Comparison of ENCODE assay signal across 8 cellular contexts in the genomic region with DNA sequence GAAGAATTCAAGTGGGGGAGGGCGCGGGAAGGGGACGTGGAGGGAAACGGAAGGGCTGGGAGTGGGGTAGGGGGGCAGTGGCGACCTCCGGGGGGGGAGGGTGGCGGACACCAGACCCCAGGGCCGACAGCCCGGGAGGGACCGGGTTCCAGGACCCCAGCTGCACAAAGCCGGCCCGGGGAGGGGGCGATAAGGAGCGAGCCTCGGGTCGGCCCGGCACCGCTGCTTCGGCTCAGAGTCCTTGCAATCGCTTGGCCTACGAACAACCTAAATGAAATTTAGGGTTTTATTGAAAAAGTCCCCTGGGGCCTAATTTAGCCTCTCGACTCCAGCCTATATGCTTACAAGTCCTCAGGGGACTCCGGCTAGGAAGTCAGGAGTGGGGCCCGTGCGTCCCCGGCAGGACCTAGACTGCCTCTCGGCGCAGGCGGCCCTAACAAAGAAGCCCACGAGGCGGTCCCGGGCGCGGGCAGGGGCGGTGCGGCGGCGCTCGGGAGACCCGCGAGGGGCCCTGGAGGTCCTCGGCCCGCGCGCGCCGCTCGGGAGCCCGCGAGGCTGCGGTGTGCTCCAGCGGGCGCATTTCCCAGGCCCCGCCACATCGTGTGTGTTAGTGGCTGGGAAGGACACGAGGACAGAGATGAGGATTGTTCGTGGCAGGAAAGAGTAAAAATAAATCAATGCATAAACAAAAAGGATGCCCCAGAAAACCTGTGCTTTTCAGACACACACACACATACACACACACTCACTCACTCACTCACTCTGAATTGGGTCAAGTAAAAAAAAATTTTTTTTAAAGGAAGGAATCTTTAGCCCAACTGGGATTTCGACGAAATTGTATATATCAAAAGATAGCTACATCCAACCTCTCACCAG.
DNase-seq lines count a peak whose midpoint lies in the region; ATAC-seq and TF ChIP-seq lines count a peak whose summit lies in the region.

No MANE protein-coding gene starts in this region.

- peaks cover 39% of the 10 kb centered on the region for H3K27me3 Mint-ChIP-seq in activated CD4-positive, alpha-beta T cell treated with anti-CD3 and anti-CD28 coated beads, Interleukin-2, amount 10 ng/mL, durations not matched to agents 7 days and 5 days
- peaks cover 30% of the 10 kb centered on the region for H3K27me3 Mint-ChIP-seq in activated naive CD8-positive, alpha-beta T cell treated with anti-CD3 and anti-CD28 coated beads, Interleukin-2, amount 10 ng/mL, durations not matched to agents 7 days and 5 days

- H3K36me3 Mint-ChIP-seq in activated CD4-positive, alpha-beta T cell treated with anti-CD3 and anti-CD28 coated beads, Interleukin-2, amount 10 ng/mL, durations not matched to agents 7 days and 5 days (ENCODE audit: low read depth) = no peaks in the 10 kb centered on the region
- H3K36me3 Mint-ChIP-seq in activated naive CD8-positive, alpha-beta T cell treated with anti-CD3 and anti-CD28 coated beads, Interleukin-2, amount 10 ng/mL, durations not matched to agents 7 days and 5 days = no peaks in the 10 kb centered on the region

- WGBS in prostate gland = 10% methylated on average over 55 of the region's 59 CpGs

- POLR2A ChIA-PET in activated CD4-positive, alpha-beta T cell treated with anti-CD3 and anti-CD28 coated beads, Interleukin-2, amount 10 ng/mL, durations not matched to agents 7 days and 5 days (lab: Charles Lee) = no interaction called here
- POLR2A ChIA-PET in activated naive CD8-positive, alpha-beta T cell treated with anti-CD3 and anti-CD28 coated beads, Interleukin-2, amount 10 ng/mL, durations not matched to agents 7 days and 5 days (lab: Charles Lee) = no interaction called here

- no peak for TF ChIP-seq CTCF in prostate gland (IDR thresholded peaks at IDR 0.05)

- no peaks in the 10 kb centered on the region for H3K9me3 Mint-ChIP-seq in activated CD4-positive, alpha-beta T cell treated with anti-CD3 and anti-CD28 coated beads, Interleukin-2, amount 10 ng/mL, durations not matched to agents 7 days and 5 days
- H3K9me3 Mint-ChIP-seq in activated naive CD8-positive, alpha-beta T cell treated with anti-CD3 and anti-CD28 coated beads, Interleukin-2, amount 10 ng/mL, durations not matched to agents 7 days and 5 days = no peaks in the 10 kb centered on the region

- intact Hi-C loops in prostate gland (cut with DNase I) = loop anchor here (1.0 to 10.0 kb wide), 6 partner anchors 162 to 592 kb away; no protein-coding TSS in a partner anchor

- ATAC-seq in activated naive CD8-positive, alpha-beta T cell treated with anti-CD3 and anti-CD28 coated beads, Interleukin-2, amount 10 ng/mL, durations not matched to agents 7 days and 5 days (ENCODE audit: low read depth) = no peak
- no peak for ATAC-seq in HG02623 (IDR thresholded peaks at IDR 0.05; ENCODE audit: unreplicated experiment)

- peaks cover 12% of the 10 kb centered on the region for H3K4me1 Mint-ChIP-seq in activated CD4-positive, alpha-beta T cell treated with anti-CD3 and anti-CD28 coated beads, Interleukin-2, amount 10 ng/mL, durations not matched to agents 7 days and 5 days
- H3K4me1 Mint-ChIP-seq in activated naive CD8-positive, alpha-beta T cell treated with anti-CD3 and anti-CD28 coated beads, Interleukin-2, amount 10 ng/mL, durations not matched to agents 7 days and 5 days = peaks cover 11% of the 10 kb centered on the region

- H3K27me3 ChIP-seq in prostate gland (replicated peaks; ENCODE audit: insufficient read depth) = no peaks in the 10 kb centered on the region

- H3K36me3 ChIP-seq in prostate gland = no peaks in the 10 kb centered on the region

- no peak overlapping the region for H3K27ac Mint-ChIP-seq in activated CD4-positive, alpha-beta T cell treated with anti-CD3 and anti-CD28 coated beads, Interleukin-2, amount 10 ng/mL, durations not matched to agents 7 days and 5 days
- peak overlapping the region; percentile 42 for H3K27ac Mint-ChIP-seq in activated naive CD8-positive, alpha-beta T cell treated with anti-CD3 and anti-CD28 coated beads, Interleukin-2, amount 10 ng/mL, durations not matched to agents 7 days and 5 days

- no peak for DNase-seq in activated CD4-positive, alpha-beta T cell treated with anti-CD3 and anti-CD28 coated beads, Interleukin-2, amount 10 ng/mL, durations not matched to agents 7 days and 5 days
- DNase-seq in activated CD4-positive, alpha-beta T cell treated with anti-CD3 and anti-CD28 coated beads for 4 hours = no peak
- DNase-seq in activated naive CD8-positive, alpha-beta T cell treated with anti-CD3 and anti-CD28 coated beads, Interleukin-2, amount 10 ng/mL, durations not matched to agents 7 days and 5 days = peak; percentile 46
- DNase-seq in hepatic stellate cell (ENCODE audit: low spot score) = peak; percentile 51
- DNase-seq in prostate gland (ENCODE audit: low spot score) = peak; percentile 17
- no peak for DNase-seq in COR-L47 (lab: John Stamatoyannopoulos, UW)
- no peak for DNase-seq in DMS79 treated with DMSO at 0.1 percent for 48 hours (lab: John Stamatoyannopoulos, UW)

- H3K9me3 ChIP-seq in prostate gland = no peaks in the 10 kb centered on the region

- peaks cover 7% of the 10 kb centered on the region for H3K4me1 ChIP-seq in prostate gland (replicated peaks)

- no peak for TF ChIP-seq POLR2A in prostate gland (IDR thresholded peaks at IDR 0.05)

- CTCF ChIA-PET in activated CD4-positive, alpha-beta T cell treated with anti-CD3 and anti-CD28 coated beads, Interleukin-2, amount 10 ng/mL, durations not matched to agents 7 days and 5 days (lab: Charles Lee) = no interaction called here

- peak overlapping the region; percentile 31 to 39 for H3K4me3 ChIP-seq in prostate gland

- H3K27ac ChIP-seq in prostate gland = peak overlapping the region; percentile 75 to 80

- peak overlapping the region; percentile 55 for H3K4me3 Mint-ChIP-seq in activated CD4-positive, alpha-beta T cell treated with anti-CD3 and anti-CD28 coated beads, Interleukin-2, amount 10 ng/mL, durations not matched to agents 7 days and 5 days
- H3K4me3 Mint-ChIP-seq in activated naive CD8-positive, alpha-beta T cell treated with anti-CD3 and anti-CD28 coated beads, Interleukin-2, amount 10 ng/mL, durations not matched to agents 7 days and 5 days = peak overlapping the region; percentile 80

Comparison
In these comparisons a context has a peak if more than half of its experiments do, and no peak if none do; other contexts are left out.
1. DNase-seq: peak in activated naive CD8-positive, alpha-beta T cell treated with anti-CD3 and anti-CD28 coated beads, Interleukin-2, amount 10 ng/mL, durations not matched to agents 7 days and 5 days (single experiment), hepatic stellate cell (single experiment) and prostate gland (single experiment); none in activated CD4-positive, alpha-beta T cell treated with anti-CD3 and anti-CD28 coated beads, Interleukin-2, amount 10 ng/mL, durations not matched to agents 7 days and 5 days (single experiment), activated CD4-positive, alpha-beta T cell treated with anti-CD3 and anti-CD28 coated beads for 4 hours (0 of 2), COR-L47 (single experiment) and DMS79 treated with DMSO at 0.1 percent for 48 hours (single experiment).